Comparison of ENCODE assay signal across 8 cellular contexts in the genomic region with DNA sequence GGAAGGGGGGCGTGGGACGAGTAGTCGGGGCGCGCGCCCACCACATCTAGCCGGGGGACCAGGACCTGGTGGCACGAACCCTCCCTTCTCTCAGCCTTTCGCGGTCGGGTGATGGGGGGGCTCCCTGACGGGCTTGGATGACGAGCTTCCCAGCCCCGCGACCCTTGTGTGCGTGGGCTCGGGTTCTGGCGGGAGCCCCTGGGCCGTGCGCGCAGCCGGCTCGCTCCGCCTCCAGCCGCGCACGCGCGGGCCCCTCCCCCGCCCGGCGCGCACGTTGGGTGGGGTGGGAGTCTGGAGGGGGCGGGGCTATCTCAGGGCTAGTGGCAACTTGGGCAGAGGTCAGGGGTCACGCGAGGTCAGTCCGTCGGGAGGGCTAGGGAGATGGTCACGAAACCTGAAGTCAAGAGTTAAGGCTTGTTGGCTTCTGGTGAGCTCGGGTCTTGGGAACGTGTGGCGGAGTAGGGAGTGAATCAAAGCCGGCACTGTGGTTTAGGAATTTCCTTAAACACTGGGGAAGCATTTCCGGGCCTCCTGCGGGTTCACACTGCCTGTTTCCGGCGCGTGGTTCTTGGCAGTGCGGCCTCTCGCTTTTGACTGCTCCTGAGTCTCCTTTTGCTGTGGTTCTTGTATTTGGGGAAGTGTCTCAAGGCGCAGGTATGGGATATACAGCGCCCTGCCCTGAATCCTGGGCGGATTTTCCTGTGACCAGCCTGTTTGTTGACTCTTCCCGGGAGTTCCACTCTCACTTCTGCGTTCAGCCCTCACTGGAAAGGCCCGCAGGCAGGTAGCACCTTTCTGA. TPM values are rescaled to one million over a fixed set of nuclear protein-coding genes. Genes with fewer than 3 reads are reported as not detected.
DNase-seq lines count a peak whose midpoint lies in the region; ATAC-seq and TF ChIP-seq lines count a peak whose summit lies in the region.

A gene (plus strand): TSS at position 356 of the 799 bp plus-strand sequence. CDS start 1,654 bp downstream, outside the sequence.

- peak within 1 kb of the TSS; percentile 99 for H2AFZ ChIP-seq in trophoblast cell (ENCODE audit: insufficient read depth, low read length, poor library complexity)

- H3K4ac ChIP-seq in trophoblast cell (ENCODE audit: low read depth, low read length) = peak within 1 kb of the TSS; percentile 97

- no peak within 1 kb of the TSS for H3K23ac ChIP-seq in trophoblast cell (ENCODE audit: low read length)

- H3K27ac ChIP-seq in adipose tissue (ENCODE audit: low read depth, low read length) (peak within 1 kb of the TSS; percentile 97), trophoblast cell (ENCODE audit: low read depth, low read length) (peak within 1 kb of the TSS; percentile 100), tibial artery (peak within 1 kb of the TSS; percentile 96 to 99)

- peaks cover 14% of the 10 kb centered on the region for H3K79me1 ChIP-seq in trophoblast cell (ENCODE audit: low read length)

- peak within 1 kb of the TSS; percentile 100 for H4K8ac ChIP-seq in trophoblast cell (ENCODE audit: low read depth, low read length)

- TF ChIP-seq CTCF in GM12864 (IDR thresholded peaks at IDR 0.05; ENCODE audit: low read depth, low read length, missing control alignments) = no peak
- no peak for TF ChIP-seq CTCF in tibial artery (IDR thresholded peaks at IDR 0.05)

- H4K91ac ChIP-seq in trophoblast cell (ENCODE audit: low read depth, low read length) = peak within 1 kb of the TSS; percentile 100

- H3K9ac ChIP-seq in trophoblast cell (ENCODE audit: low read length) = peak within 1 kb of the TSS; percentile 100

- peak within 1 kb of the TSS; percentile 6 for H2BK12ac ChIP-seq in trophoblast cell (ENCODE audit: low read length)

- peak within 1 kb of the TSS; percentile 100 for H2BK5ac ChIP-seq in trophoblast cell (ENCODE audit: low read depth, low read length, poor library complexity)

- no peaks in the 10 kb centered on the region for H3K27me3 ChIP-seq in trophoblast cell (ENCODE audit: insufficient read depth, low read length)
- H3K27me3 ChIP-seq in tibial artery = no peaks in the 10 kb centered on the region

- peaks cover 0 to 9% of the 10 kb centered on the region in 2 experiments for H3K4me1 ChIP-seq in trophoblast cell (ENCODE audit: control insufficient read depth in 1 of 2, insufficient read depth in 2 of 2, low read length in 2 of 2)
- peaks cover 0 to 27% (median 12%) of the 10 kb centered on the region in 4 donors for H3K4me1 ChIP-seq in tibial artery

- peak within 1 kb of the TSS; percentile 100 for H4K12ac ChIP-seq in trophoblast cell (ENCODE audit: low read depth, low read length)

- ATAC-seq in HG02623 (IDR thresholded peaks at IDR 0.05; ENCODE audit: unreplicated experiment) = peak; percentile 16

- DNase-seq in GM12864 (ENCODE audit: low read depth) (no peak), NCI-H1105 (lab: John Stamatoyannopoulos, UW) (peak; percentile 75), T-helper 1 cell (peak; percentile 54 to 87 (median 67)), cardiac septum (ENCODE audit: low spot score) (peak; percentile 92), trophoblast cell (peak; percentile 84 to 85), tibial artery (peak; percentile 90 to 94)

- H3K4me2 ChIP-seq in trophoblast cell (ENCODE audit: low read length) = peak within 1 kb of the TSS; percentile 89

- H3K4me3 ChIP-seq in GM12864 (ENCODE audit: low read depth, low read length) (peak within 1 kb of the TSS; percentile 91), trophoblast cell (ENCODE audit: low read depth, low read length) (peak within 1 kb of the TSS; percentile 86), tibial artery (peak within 1 kb of the TSS; percentile 81 to 97)

- H3K36me3 ChIP-seq in trophoblast cell (ENCODE audit: control insufficient read depth in 1 of 2, insufficient read depth in 2 of 2, low read length in 2 of 2) (peaks cover 23 to 26% of the 10 kb centered on the region in 2 experiments), tibial artery (peaks cover 34 to 39% (median 35%) of the 10 kb centered on the region in 3 donors)

- peak within 1 kb of the TSS; percentile 100 for H3K14ac ChIP-seq in trophoblast cell (ENCODE audit: low read length)

- WGBS in adipose tissue, 3 donors = 0 to 1% (median 1%) methylated on average over 54 to 57 of the region's 57 CpGs
- no CpG with 5 or more reads among the region's 57 CpGs for WGBS in trophoblast cell (ENCODE audit: extremely low coverage, insufficient coverage, insufficient read length)

- peak within 1 kb of the TSS; percentile 100 for H2BK120ac ChIP-seq in trophoblast cell (ENCODE audit: insufficient read depth, low read length, poor library complexity)

- H3K9me3 ChIP-seq in trophoblast cell (ENCODE audit: insufficient read depth, low read depth, low read length) (peaks cover 3% of the 10 kb centered on the region), tibial artery (no peaks in the 10 kb centered on the region)

- intact Hi-C loops in cardiac septum (cut with DNase I) = loop anchor here (5.0 kb wide), 1 partner anchor 47 kb away; a partner anchor contains a TSS
- intact Hi-C loops in tibial artery (cut with DNase I; ENCODE audit: low total_unique reads) = loop anchor here (2.0 to 5.0 kb wide), 2 partner anchors 40 to 167 kb away; a partner anchor contains a TSS

- H3K79me2 ChIP-seq in trophoblast cell (ENCODE audit: control insufficient read depth, insufficient read depth, low read length, poor library complexity) = peaks cover 19% of the 10 kb centered on the region

- H2AK5ac ChIP-seq in trophoblast cell (ENCODE audit: low read length) = peak within 1 kb of the TSS; percentile 98

- peak within 1 kb of the TSS; percentile 97 for H3K18ac ChIP-seq in trophoblast cell (ENCODE audit: low read length)

RNA-seq across cellular contexts. Expression of the gene that starts here (rescaled TPM):
- polyA plus RNA-seq in adipose tissue = 10 to 100 TPM in 2 of 3 donors, 1 to 10 TPM in 1; 7.3 to 16.8 (median 16.5) TPM
- 47.8 TPM for total RNA-seq in cardiac septum
- 38.1 and 40.5 TPM in 2 replicates for polyA plus RNA-seq in trophoblast cell (2013)
